In genomic region chr5:111348659-111349058, GRCh38 we compare ENCODE assay signal across 29 cellular contexts.
"Had no signal": no experiment of that assay in that cellular context is flagged by ENCODE, and none has a peak within 500 bp of the region (broad histone marks: within the 10 kb centered on the region; RNA-seq: fewer than 3 reads in every experiment).

No MANE protein-coding gene starts in this region.

- H3K4me3 Mint-ChIP-seq: activated CD4-positive, alpha-beta T cell treated with anti-CD3 and anti-CD28 coated beads, Interleukin-2, amount 10 ng/mL, durations not matched to agents 7 days and 5 days; activated naive CD4-positive, alpha-beta T cell treated with anti-CD3 and anti-CD28 coated beads, Interleukin-2, amount 50 U/mL, for 24 hours; activated T-helper 1 cell treated with anti-CD3 and anti-CD28 coated beads, Interleukin-12 subunit alpha, Interleukin-12 subunit beta, Interleukin-2, Interleukin-4 antibody, amounts not matched to agents 30 ng/mL and 10 ng/mL and 1 ng/mL, durations not matched to agents 14 hours and 24 hours and 36 hours; brain; naive thymus-derived CD8-positive, alpha-beta T cell; neural progenitor cell; stimulated activated naive B cell treated with anti-CD40 and anti-IgM and Interleukin-4, amounts not matched to agents 10 μg/mL and 1 μg/mL and 100 μg/mL, for 72 hours had no signal

- H3K9me3 Mint-ChIP-seq: activated naive CD4-positive, alpha-beta T cell treated with anti-CD3 and anti-CD28 coated beads, Interleukin-2, amount 50 U/mL, for 24 hours; activated T-helper 1 cell treated with anti-CD3 and anti-CD28 coated beads, Interleukin-12 subunit alpha, Interleukin-12 subunit beta, Interleukin-2, Interleukin-4 antibody, amounts not matched to agents 30 ng/mL and 10 ng/mL and 1 ng/mL, durations not matched to agents 14 hours and 24 hours and 36 hours; brain; naive thymus-derived CD8-positive, alpha-beta T cell; neural progenitor cell; stimulated activated naive B cell treated with anti-CD40 and anti-IgM and Interleukin-4, amounts not matched to agents 10 μg/mL and 1 μg/mL and 100 μg/mL, for 72 hours had no signal

- H3K4me1 Mint-ChIP-seq: brain; neural progenitor cell; stimulated activated naive B cell treated with anti-CD40 and anti-IgM and Interleukin-4, amounts not matched to agents 10 μg/mL and 1 μg/mL and 100 μg/mL, for 72 hours had no signal

- H3K4me2 ChIP-seq: neural progenitor cell, smooth muscle cell had no signal

- H3K27ac ChIP-seq: adrenal gland, heart left ventricle, left lung, lower lobe of right lung, neural progenitor cell, parathyroid adenoma, right atrium auricular region, suprapubic skin, tibial artery, upper lobe of right lung had no signal

- H3K36me3 ChIP-seq: adrenal gland, heart left ventricle, left lung, lower lobe of right lung, neural progenitor cell, right atrium auricular region, suprapubic skin, tibial artery, upper lobe of right lung had no signal

- H3K4me1 ChIP-seq: adrenal gland, heart left ventricle, left lung, lower lobe of right lung, neural progenitor cell, parathyroid adenoma, right atrium auricular region, suprapubic skin, tibial artery, upper lobe of right lung had no signal

- H3K36me3 Mint-ChIP-seq: neural progenitor cell; stimulated activated naive B cell treated with anti-CD40 and anti-IgM and Interleukin-4, amounts not matched to agents 10 μg/mL and 1 μg/mL and 100 μg/mL, for 72 hours had no signal

- H3K4me3 ChIP-seq: adrenal gland, heart left ventricle, left lung, lower lobe of right lung, neural progenitor cell, right atrium auricular region, smooth muscle cell, suprapubic skin, tibial artery, upper lobe of right lung had no signal

- DNase-seq: activated CD4-positive, alpha-beta T cell treated with anti-CD3 and anti-CD28 coated beads, Interleukin-2, amount 10 ng/mL, durations not matched to agents 7 days and 5 days; activated CD4-positive, CD25-positive, alpha-beta regulatory T cell treated with anti-CD3 and anti-CD28 coated beads, Interleukin-2, amount 50 U/mL, for 72 hours; activated gamma-delta T cell; adrenal gland; aorta; caudate nucleus; foreskin fibroblast; heart left ventricle; hypothalamus; left lung; lower lobe of right lung; mesenchymal stem cell; naive thymus-derived CD8-positive, alpha-beta T cell; occipital lobe; stimulated activated CD4-positive, alpha-beta T cell treated with anti-CD3 and anti-CD28 coated beads, Interleukin-1b, Interleukin-23, amount 100 ng/mL, for 48 hours; stimulated activated CD4-positive, alpha-beta T cell treated with anti-CD3 and anti-CD28 coated beads, Interleukin-4, amount 100 ng/mL, for 4 hours; stimulated activated CD8-positive, alpha-beta memory T cell treated with anti-CD3 and anti-CD28 coated beads, Interleukin-4, amount 100 ng/mL, for 48 hours; stimulated activated naive B cell treated with anti-CD40 and anti-IgM and Interleukin-4, amounts not matched to agents 10 μg/mL and 1 μg/mL and 100 μg/mL, for 72 hours; T-helper 2 cell; tibial artery; upper lobe of right lung had no signal

- H3K9ac ChIP-seq: neural progenitor cell, parathyroid adenoma had no signal

- H2AFZ ChIP-seq: neural progenitor cell, parathyroid adenoma had no signal

- H3K9me3 ChIP-seq: adrenal gland, heart left ventricle, left lung, lower lobe of right lung, right atrium auricular region, suprapubic skin, tibial artery, upper lobe of right lung had no signal

- H3K27me3 Mint-ChIP-seq: activated CD4-positive, alpha-beta T cell treated with anti-CD3 and anti-CD28 coated beads, Interleukin-2, amount 10 ng/mL, durations not matched to agents 7 days and 5 days; activated naive CD4-positive, alpha-beta T cell treated with anti-CD3 and anti-CD28 coated beads, Interleukin-2, amount 50 U/mL, for 24 hours; brain; naive thymus-derived CD8-positive, alpha-beta T cell; stimulated activated naive B cell treated with anti-CD40 and anti-IgM and Interleukin-4, amounts not matched to agents 10 μg/mL and 1 μg/mL and 100 μg/mL, for 72 hours had no signal

- ATAC-seq: heart left ventricle; left lung; lower lobe of right lung; naive thymus-derived CD8-positive, alpha-beta T cell; stimulated activated naive B cell treated with anti-CD40 and anti-IgM and Interleukin-4, amounts not matched to agents 10 μg/mL and 1 μg/mL and 100 μg/mL, for 72 hours; upper lobe of right lung had no signal

- H3K27ac Mint-ChIP-seq: activated CD4-positive, alpha-beta T cell treated with anti-CD3 and anti-CD28 coated beads, Interleukin-2, amount 10 ng/mL, durations not matched to agents 7 days and 5 days; activated naive CD4-positive, alpha-beta T cell treated with anti-CD3 and anti-CD28 coated beads, Interleukin-2, amount 50 U/mL, for 24 hours; activated T-helper 1 cell treated with anti-CD3 and anti-CD28 coated beads, Interleukin-12 subunit alpha, Interleukin-12 subunit beta, Interleukin-2, Interleukin-4 antibody, amounts not matched to agents 30 ng/mL and 10 ng/mL and 1 ng/mL, durations not matched to agents 14 hours and 24 hours and 36 hours; brain; neural progenitor cell; stimulated activated naive B cell treated with anti-CD40 and anti-IgM and Interleukin-4, amounts not matched to agents 10 μg/mL and 1 μg/mL and 100 μg/mL, for 72 hours had no signal

- H3K79me2 ChIP-seq: parathyroid adenoma had no signal

- H3K27me3 ChIP-seq: adrenal gland, heart left ventricle, left lung, neural progenitor cell, right atrium auricular region, suprapubic skin, tibial artery, upper lobe of right lung had no signal
